ENCODE assay signal across 17 cellular contexts in genomic region chr5:132114150-132115121, GRCh38. TPM values are rescaled to one million over a fixed set of nuclear protein-coding genes. Genes with fewer than 3 reads are reported as not detected.
DNase-seq lines count a peak whose midpoint lies in the region; ATAC-seq and TF ChIP-seq lines count a peak whose summit lies in the region.
"Had no signal": no experiment of that assay in that cellular context is flagged by ENCODE, and none has a peak within 500 bp of the region (broad histone marks: within the 10 kb centered on the region; RNA-seq: fewer than 3 reads in every experiment).

No MANE protein-coding gene starts in this region.

- peaks cover 0 to 5% (median 1%) of the 10 kb centered on the region in 5 donors for H3K9me3 Mint-ChIP-seq in CD8-positive, alpha-beta memory T cell
- H3K9me3 Mint-ChIP-seq in T-helper 2 cell treated with Interferon-gamma antibody and Interleukin-4, amounts not matched to agents 5 μg/mL and 100 μg/mL, for 36 hours, result peaks cover 21% of the 10 kb centered on the region
- H3K9me3 Mint-ChIP-seq in effector memory CD8-positive, alpha-beta T cell, result no peaks in the 10 kb centered on the region
- H3K9me3 Mint-ChIP-seq in nephron progenitor cell, result no peaks in the 10 kb centered on the region

- no peak for TF ChIP-seq CTCF in nephron progenitor cell (IDR thresholded peaks at IDR 0.05)

- H3K36me3 Mint-ChIP-seq in CD8-positive, alpha-beta memory T cell, result no peaks in the 10 kb centered on the region
- peaks cover 30% of the 10 kb centered on the region for H3K36me3 Mint-ChIP-seq in T-helper 2 cell treated with Interferon-gamma antibody and Interleukin-4, amounts not matched to agents 5 μg/mL and 100 μg/mL, for 36 hours (ENCODE audit: low read depth)
- H3K36me3 Mint-ChIP-seq in effector memory CD8-positive, alpha-beta T cell (ENCODE audit: insufficient read depth), result peaks cover 6% of the 10 kb centered on the region
- no peaks in the 10 kb centered on the region for H3K36me3 Mint-ChIP-seq in nephron progenitor cell (ENCODE audit: low read depth)

- no peak overlapping the region for H3K27ac ChIP-seq in CD8-positive, alpha-beta memory T cell (ENCODE audit: low read depth, low read length)
- H3K27ac ChIP-seq: tibial artery had no signal

- no peaks in the 10 kb centered on the region for H3K36me3 ChIP-seq in CD8-positive, alpha-beta memory T cell (ENCODE audit: insufficient read depth, low read length)
- H3K36me3 ChIP-seq: tibial artery had no signal

- peaks cover 48% of the 10 kb centered on the region for H3K4me1 ChIP-seq in CD8-positive, alpha-beta memory T cell (ENCODE audit: insufficient read depth, low read length)
- H3K4me1 ChIP-seq: tibial artery had no signal

- in situ Hi-C loops in KBM-7 (cut with MboI; ENCODE audit: low pct_unique_long_range_greater_than_20kb, low sequenced_read_pairs), result no loop called here

- peaks cover 0 to 63% (median 0%) of the 10 kb centered on the region in 3 donors for H3K4me1 Mint-ChIP-seq in CD8-positive, alpha-beta memory T cell
- peaks cover 58% of the 10 kb centered on the region for H3K4me1 Mint-ChIP-seq in T-helper 2 cell treated with Interferon-gamma antibody and Interleukin-4, amounts not matched to agents 5 μg/mL and 100 μg/mL, for 36 hours (ENCODE audit: low read depth)
- peaks cover 48 to 50% of the 10 kb centered on the region in 2 donors for H3K4me1 Mint-ChIP-seq in effector memory CD8-positive, alpha-beta T cell (ENCODE audit: low read depth in 2 of 2)
- H3K4me1 Mint-ChIP-seq in nephron progenitor cell, result no peaks in the 10 kb centered on the region

- no peak for DNase-seq in CD8-positive, alpha-beta memory T cell
- DNase-seq in KBM-7 (peak; percentile 95), NCI-H510A treated with DMSO at 0.1 percent for 48 hours (lab: John Stamatoyannopoulos, UW) (no peak), nephron progenitor cell (no peak)
- peak; percentile 51 for DNase-seq in T-helper 2 cell treated with Interferon-gamma antibody and Interleukin-4, amounts not matched to agents 5 μg/mL and 100 μg/mL, for 36 hours (ENCODE audit: low spot score)
- DNase-seq in effector memory CD8-positive, alpha-beta T cell, result no peak
- no peak for DNase-seq in stimulated activated CD4-positive, alpha-beta T cell treated with anti-CD3 and anti-CD28 coated beads, Interleukin-2, amount 100 ng/mL, for 48 hours
- DNase-seq: activated CD4-positive, alpha-beta T cell treated with anti-CD3 and anti-CD28 coated beads for 1 hour; C1 segment of cervical spinal cord; effector memory CD4-positive, alpha-beta T cell; EL; NCI-H1092; tibial artery had no signal

- H3K27me3 Mint-ChIP-seq in CD8-positive, alpha-beta memory T cell, result no peaks in the 10 kb centered on the region
- no peaks in the 10 kb centered on the region for H3K27me3 Mint-ChIP-seq in T-helper 2 cell treated with Interferon-gamma antibody and Interleukin-4, amounts not matched to agents 5 μg/mL and 100 μg/mL, for 36 hours (ENCODE audit: low read depth)
- no peaks in the 10 kb centered on the region for H3K27me3 Mint-ChIP-seq in effector memory CD8-positive, alpha-beta T cell
- no peaks in the 10 kb centered on the region for H3K27me3 Mint-ChIP-seq in nephron progenitor cell (ENCODE audit: low read depth, poor library complexity)

- H3K27me3 ChIP-seq in CD8-positive, alpha-beta memory T cell (ENCODE audit: insufficient read depth, low read length, poor library complexity, severe bottlenecking), result no peaks in the 10 kb centered on the region
- H3K27me3 ChIP-seq: tibial artery had no signal

- no peaks in the 10 kb centered on the region for H3K9me3 ChIP-seq in CD8-positive, alpha-beta memory T cell (ENCODE audit: low read length)
- H3K9me3 ChIP-seq: tibial artery had no signal

- POLR2A ChIA-PET in CD8-positive, alpha-beta memory T cell (lab: Charles Lee), result no interaction called here

- H3K27ac Mint-ChIP-seq in CD8-positive, alpha-beta memory T cell, result peak overlapping the region in 7 of 8 donors; percentile 0 to 75 (median 27)
- peak overlapping the region; percentile 41 for H3K27ac Mint-ChIP-seq in T-helper 2 cell treated with Interferon-gamma antibody and Interleukin-4, amounts not matched to agents 5 μg/mL and 100 μg/mL, for 36 hours
- peak overlapping the region; percentile 2 to 25 for H3K27ac Mint-ChIP-seq in effector memory CD8-positive, alpha-beta T cell
- no peak overlapping the region for H3K27ac Mint-ChIP-seq in nephron progenitor cell

- ATAC-seq in effector memory CD8-positive, alpha-beta T cell (replicated peaks), result peak; percentile 21
- ATAC-seq in GM19324 (IDR thresholded peaks at IDR 0.05; ENCODE audit: low FRiP score, unreplicated experiment), result no peak

- CTCF ChIA-PET in CD8-positive, alpha-beta memory T cell (lab: Charles Lee), result interaction anchor here (1.7 kb wide), 1 partner anchor 49 kb away, joined by 7 read pairs; no protein-coding TSS in a partner anchor

- H3K4me3 ChIP-seq in CD8-positive, alpha-beta memory T cell (ENCODE audit: low read length), result peak overlapping the region; percentile 7
- H3K4me3 ChIP-seq: tibial artery had no signal

- H3K4me3 Mint-ChIP-seq in CD8-positive, alpha-beta memory T cell, result peak overlapping the region in 6 of 7 donors; percentile 1 to 59 (median 36)
- H3K4me3 Mint-ChIP-seq in T-helper 2 cell treated with Interferon-gamma antibody and Interleukin-4, amounts not matched to agents 5 μg/mL and 100 μg/mL, for 36 hours, result peak overlapping the region; percentile 48
- peak overlapping the region; percentile 33 to 68 for H3K4me3 Mint-ChIP-seq in effector memory CD8-positive, alpha-beta T cell
- no peak overlapping the region for H3K4me3 Mint-ChIP-seq in nephron progenitor cell

RNA-seq across cellular contexts. Expression of gene CSF2, which starts 40.8 kb away (rescaled TPM):
- total RNA-seq in CD8-positive, alpha-beta memory T cell, result 100 to 1,000 TPM; 393 to 409 TPM
- polyA plus RNA-seq in CD8-positive, alpha-beta memory T cell, result not detected
- total RNA-seq: HT1080 had no signal
- polyA plus RNA-seq: neural cell had no signal

RNA-seq across cellular contexts. Expression of gene IL3, which starts 54.0 kb away (rescaled TPM):
- total RNA-seq in CD8-positive, alpha-beta memory T cell, result 10 to 100 TPM; 69.7 to 71.9 TPM
- not detected for polyA plus RNA-seq in CD8-positive, alpha-beta memory T cell
- total RNA-seq: HT1080, lung microvascular endothelial cell had no signal
- polyA plus RNA-seq: neural cell had no signal

Comparison
In these comparisons a context has a peak if more than half of its experiments do, and no peak if none do; other contexts are left out.
1. DNase-seq: peak in KBM-7 (single experiment) and T-helper 2 cell treated with Interferon-gamma antibody and Interleukin-4, amounts not matched to agents 5 μg/mL and 100 μg/mL, for 36 hours (single experiment); none in CD8-positive, alpha-beta memory T cell (0 of 5), effector memory CD8-positive, alpha-beta T cell (0 of 3), NCI-H510A treated with DMSO at 0.1 percent for 48 hours (single experiment), stimulated activated CD4-positive, alpha-beta T cell treated with anti-CD3 and anti-CD28 coated beads, Interleukin-2, amount 100 ng/mL, for 48 hours (0 of 2) and nephron progenitor cell (single experiment).